In genomic region chr1:12472798-12473551, GRCh38 we compare ENCODE assay signal across 9 cellular contexts.
DNase-seq lines count a peak whose midpoint lies in the region; ATAC-seq and TF ChIP-seq lines count a peak whose summit lies in the region.
"Had no signal": no experiment of that assay in that cellular context is flagged by ENCODE, and none has a peak within 500 bp of the region (broad histone marks: within the 10 kb centered on the region; RNA-seq: fewer than 3 reads in every experiment).

No MANE protein-coding gene starts in this region.

- no peak for TF ChIP-seq CTCF in GM10266 (IDR thresholded peaks at IDR 0.05; ENCODE audit: control insufficient read depth, insufficient read depth, low read depth, missing control alignments)

- ATAC-seq in effector memory CD8-positive, alpha-beta T cell (replicated peaks): peak; percentile 80

- peak overlapping the region; percentile 96 for H3K27ac Mint-ChIP-seq in effector memory CD8-positive, alpha-beta T cell

- H3K4me3 Mint-ChIP-seq in effector memory CD8-positive, alpha-beta T cell: peak overlapping the region; percentile 73 to 79

- peaks cover 43 to 69% of the 10 kb centered on the region in 2 donors for H3K4me1 Mint-ChIP-seq in effector memory CD8-positive, alpha-beta T cell (ENCODE audit: low read depth in 2 of 2)

- H3K9me3 Mint-ChIP-seq in effector memory CD8-positive, alpha-beta T cell: no peaks in the 10 kb centered on the region

- DNase-seq in GM10266 (ENCODE audit: extremely low spot score): peak; percentile 32
- peak; percentile 88 for DNase-seq in activated CD4-positive, alpha-beta T cell treated with anti-CD3 and anti-CD28 coated beads for 48 hours
- DNase-seq in effector memory CD8-positive, alpha-beta T cell: peak; percentile 25 to 29 (median 26)
- DNase-seq in stimulated activated CD4-positive, alpha-beta T cell treated with anti-CD3 and anti-CD28 coated beads, Interleukin-2, amount 100 ng/mL, for 48 hours: peak; percentile 64 to 66
- no peak for DNase-seq in cortex of kidney (lab: John Stamatoyannopoulos, UW)
- DNase-seq in DMS53 (lab: John Stamatoyannopoulos, UW): no peak
- DNase-seq in SIG-M5 (lab: John Stamatoyannopoulos, UW): no peak
- DNase-seq in ureter (ENCODE audit: low spot score): no peak
- DNase-seq: PC-9 had no signal

- no peaks in the 10 kb centered on the region for H3K27me3 Mint-ChIP-seq in effector memory CD8-positive, alpha-beta T cell

- H3K36me3 Mint-ChIP-seq in effector memory CD8-positive, alpha-beta T cell (ENCODE audit: insufficient read depth): peaks cover 8% of the 10 kb centered on the region

Comparison
In these comparisons a context has a peak if more than half of its experiments do, and no peak if none do; other contexts are left out.
1. DNase-seq: peak in GM10266 (single experiment), activated CD4-positive, alpha-beta T cell treated with anti-CD3 and anti-CD28 coated beads for 48 hours (single experiment), effector memory CD8-positive, alpha-beta T cell (3 of 3) and stimulated activated CD4-positive, alpha-beta T cell treated with anti-CD3 and anti-CD28 coated beads, Interleukin-2, amount 100 ng/mL, for 48 hours (2 of 2); none in cortex of kidney (single experiment), DMS53 (single experiment), SIG-M5 (single experiment) and ureter (single experiment).